Comparison of ENCODE assay signal across 19 cellular contexts in genomic region chr12:105224399-105224798, GRCh38. TPM values are rescaled to one million over a fixed set of nuclear protein-coding genes. Genes with fewer than 3 reads are reported as not detected.
DNase-seq lines count a peak whose midpoint lies in the region; ATAC-seq and TF ChIP-seq lines count a peak whose summit lies in the region.
"Had no signal": no experiment of that assay in that cellular context is flagged by ENCODE, and none has a peak within 500 bp of the region (broad histone marks: within the 10 kb centered on the region; RNA-seq: fewer than 3 reads in every experiment).

No MANE protein-coding gene starts in this region.

- H3K36me3 Mint-ChIP-seq in activated T-cell treated with anti-CD3 and anti-CD28 coated beads, Interleukin-2, amount 50 U/mL, for 24 hours (ENCODE audit: low read depth) = peaks cover 79% of the 10 kb centered on the region
- peaks cover 68% of the 10 kb centered on the region for H3K36me3 Mint-ChIP-seq in activated T-helper 2 cell treated with anti-CD3 and anti-CD28 coated beads, Interferon-gamma antibody, Interleukin-2, Interleukin-4, amounts not matched to agents 10 μg/mL and 5 μg/mL and 100 μg/mL, durations not matched to agents 14 hours and 24 hours and 36 hours (ENCODE audit: low read depth)

- no peak overlapping the region for H3K4me3 ChIP-seq in hepatocyte
- H3K4me3 ChIP-seq in vagina = no peak overlapping the region
- H3K4me3 ChIP-seq: HAP-1, SJSA1 had no signal

- no peak overlapping the region for H3K4me2 ChIP-seq in hepatocyte

- H3K27me3 ChIP-seq in hepatocyte (no peaks in the 10 kb centered on the region), vagina (no peaks in the 10 kb centered on the region)
- H3K27me3 ChIP-seq: SJSA1 had no signal

- TF ChIP-seq CTCF in hepatocyte (IDR thresholded peaks at IDR 0.05; ENCODE audit: poor library complexity) (no peak), vagina (IDR thresholded peaks at IDR 0.05) (no peak)

- ATAC-seq in HG02884 (IDR thresholded peaks at IDR 0.05; ENCODE audit: unreplicated experiment) (no peak), GM21526 (IDR thresholded peaks at IDR 0.05; ENCODE audit: low FRiP score, unreplicated experiment) (no peak)
- ATAC-seq: CD8-positive, alpha-beta T cell had no signal

- peak overlapping the region; percentile 2 for H3K27ac Mint-ChIP-seq in activated T-cell treated with anti-CD3 and anti-CD28 coated beads, Interleukin-2, amount 50 U/mL, for 24 hours
- H3K27ac Mint-ChIP-seq in activated T-helper 2 cell treated with anti-CD3 and anti-CD28 coated beads, Interferon-gamma antibody, Interleukin-2, Interleukin-4, amounts not matched to agents 10 μg/mL and 5 μg/mL and 100 μg/mL, durations not matched to agents 14 hours and 24 hours and 36 hours = peak overlapping the region; percentile 19
- H3K27ac Mint-ChIP-seq: CD8-positive, alpha-beta T cell had no signal

- no peak overlapping the region for H3K4me3 Mint-ChIP-seq in activated T-cell treated with anti-CD3 and anti-CD28 coated beads, Interleukin-2, amount 50 U/mL, for 24 hours
- H3K4me3 Mint-ChIP-seq in activated T-helper 2 cell treated with anti-CD3 and anti-CD28 coated beads, Interferon-gamma antibody, Interleukin-2, Interleukin-4, amounts not matched to agents 10 μg/mL and 5 μg/mL and 100 μg/mL, durations not matched to agents 14 hours and 24 hours and 36 hours (ENCODE audit: low read depth) = no peak overlapping the region
- H3K4me3 Mint-ChIP-seq: CD8-positive, alpha-beta T cell had no signal

- H3K27me3 Mint-ChIP-seq in activated T-cell treated with anti-CD3 and anti-CD28 coated beads, Interleukin-2, amount 50 U/mL, for 24 hours = no peaks in the 10 kb centered on the region
- H3K27me3 Mint-ChIP-seq in activated T-helper 2 cell treated with anti-CD3 and anti-CD28 coated beads, Interferon-gamma antibody, Interleukin-2, Interleukin-4, amounts not matched to agents 10 μg/mL and 5 μg/mL and 100 μg/mL, durations not matched to agents 14 hours and 24 hours and 36 hours (ENCODE audit: low read depth) = no peaks in the 10 kb centered on the region

- WGBS in hepatocyte (ENCODE audit: low lambda C conversion rate, missing lambda C conversion rate) = 98% methylated on average over 4 of the region's 4 CpGs

- no peak for DNase-seq in activated T-cell treated with anti-CD3 and anti-CD28 coated beads, Interleukin-2, amount 50 U/mL, for 24 hours
- DNase-seq in activated T-cell treated with anti-CD3 and anti-CD28 coated beads, Interleukin-2, amount 50 U/mL, for 48 hours = no peak
- no peak for DNase-seq in activated T-helper 2 cell treated with anti-CD3 and anti-CD28 coated beads, Interferon-gamma antibody, Interleukin-2, Interleukin-4, amounts not matched to agents 10 μg/mL and 5 μg/mL and 100 μg/mL, durations not matched to agents 14 hours and 24 hours and 36 hours (ENCODE audit: low spot score)
- no peak for DNase-seq in hepatocyte (ENCODE audit: low spot score)
- no peak for DNase-seq in vagina (ENCODE audit: extremely low spot score in 2 of 2)
- DNase-seq in activated gamma-delta T cell (lab: John Stamatoyannopoulos, UW) = no peak
- DNase-seq: 8988T; CD8-positive, alpha-beta T cell; DMS79; KG1; NCI-H1092; NCI-H146; NCI-H2081; NCI-H510A; NCI-H82 had no signal

- no peaks in the 10 kb centered on the region for H3K9me2 ChIP-seq in hepatocyte (replicated peaks; ENCODE audit: insufficient read depth)

- peaks cover 85% of the 10 kb centered on the region for H3K79me2 ChIP-seq in hepatocyte

- H3K36me3 ChIP-seq in hepatocyte (replicated peaks; ENCODE audit: insufficient read depth, low read depth) = no peaks in the 10 kb centered on the region
- H3K36me3 ChIP-seq in vagina = peaks cover 0 to 32% of the 10 kb centered on the region in 2 donors

- H3K9me3 ChIP-seq in hepatocyte (ENCODE audit: low read depth) (no peaks in the 10 kb centered on the region), vagina (no peaks in the 10 kb centered on the region)
- H3K9me3 ChIP-seq: HAP-1, SJSA1 had no signal

- H3K9me3 Mint-ChIP-seq in activated T-cell treated with anti-CD3 and anti-CD28 coated beads, Interleukin-2, amount 50 U/mL, for 24 hours = no peaks in the 10 kb centered on the region
- no peaks in the 10 kb centered on the region for H3K9me3 Mint-ChIP-seq in activated T-helper 2 cell treated with anti-CD3 and anti-CD28 coated beads, Interferon-gamma antibody, Interleukin-2, Interleukin-4, amounts not matched to agents 10 μg/mL and 5 μg/mL and 100 μg/mL, durations not matched to agents 14 hours and 24 hours and 36 hours
- H3K9me3 Mint-ChIP-seq: CD8-positive, alpha-beta T cell had no signal

- H3K4me1 ChIP-seq in hepatocyte (ENCODE audit: insufficient read depth) (peaks cover 48% of the 10 kb centered on the region), vagina (peaks cover 76% of the 10 kb centered on the region)
- H3K4me1 ChIP-seq: HAP-1 had no signal

- H2AFZ ChIP-seq in hepatocyte = no peak overlapping the region

- H3K27ac ChIP-seq in hepatocyte (peak overlapping the region; percentile 88), vagina (peak overlapping the region; percentile 83)
- H3K27ac ChIP-seq: SJSA1 had no signal

- intact Hi-C loops in activated T-helper 2 cell treated with anti-CD3 and anti-CD28 coated beads, Interferon-gamma antibody, Interleukin-2, Interleukin-4, amounts not matched to agents 10 μg/mL and 5 μg/mL and 100 μg/mL, durations not matched to agents 14 hours and 24 hours and 36 hours (cut with micrococcal nuclease) = no loop called here
- intact Hi-C loops in vagina (cut with DNase I) = loop anchor here (5.0 kb wide), 1 partner anchor 1353 kb away; no protein-coding TSS in a partner anchor

- TF ChIP-seq POLR2A in vagina (IDR thresholded peaks at IDR 0.05) = no peak

- no peaks in the 10 kb centered on the region for H4K20me1 ChIP-seq in hepatocyte (ENCODE audit: insufficient read depth, poor library complexity, severe bottlenecking)

- peaks cover 55% of the 10 kb centered on the region for H3K4me1 Mint-ChIP-seq in activated T-cell treated with anti-CD3 and anti-CD28 coated beads, Interleukin-2, amount 50 U/mL, for 24 hours (ENCODE audit: low read depth)
- H3K4me1 Mint-ChIP-seq in activated T-helper 2 cell treated with anti-CD3 and anti-CD28 coated beads, Interferon-gamma antibody, Interleukin-2, Interleukin-4, amounts not matched to agents 10 μg/mL and 5 μg/mL and 100 μg/mL, durations not matched to agents 14 hours and 24 hours and 36 hours (ENCODE audit: low read depth) = peaks cover 39% of the 10 kb centered on the region

RNA-seq across cellular contexts. Expression of gene APPL2, which starts 11.6 kb away (rescaled TPM):
- total RNA-seq in activated T-helper 2 cell treated with anti-CD3 and anti-CD28 coated beads, Interferon-gamma antibody, Interleukin-2, Interleukin-4, amounts not matched to agents 10 μg/mL and 5 μg/mL and 100 μg/mL, durations not matched to agents 14 hours and 24 hours and 36 hours = 28.8 and 30.4 TPM in 2 replicates
- total RNA-seq in hepatocyte (51.9 and 74.1 TPM in 2 replicates), vagina (48.1 TPM)
- 38.2 and 42.2 TPM in 2 replicates for polyA plus RNA-seq in hepatocyte
